Comparison of ENCODE assay signal across 29 cellular contexts in genomic region chr5:56463944-56464571, GRCh38.
"Had no signal": no experiment of that assay in that cellular context is flagged by ENCODE, and none has a peak within 500 bp of the region (broad histone marks: within the 10 kb centered on the region; RNA-seq: fewer than 3 reads in every experiment).

No MANE protein-coding gene starts in this region.

- H3K4me3 ChIP-seq: heart right ventricle, psoas muscle, smooth muscle cell, stomach, tibial artery had no signal

- H3K4me2 ChIP-seq: smooth muscle cell had no signal

- H3K27me3 Mint-ChIP-seq: activated CD8-positive, alpha-beta T cell treated with anti-CD3 and anti-CD28 coated beads for 36 hours; activated naive CD4-positive, alpha-beta T cell treated with anti-CD3 and anti-CD28 coated beads, Interleukin-2, amount 50 U/mL, for 24 hours; activated naive CD8-positive, alpha-beta T cell treated with anti-CD3 and anti-CD28 coated beads, Interleukin-2, amount 50 U/mL, for 24 hours; activated T-helper 17 cell treated with anti-CD3 and anti-CD28 coated beads, Interleukin-2, amount 50 U/mL, for 72 hours; stimulated activated naive B cell treated with anti-CD40 and anti-IgM and Interleukin-4, amounts not matched to agents 10 μg/mL and 1 μg/mL and 100 μg/mL, for 72 hours had no signal

- DNase-seq: activated CD4-positive, alpha-beta T cell treated with anti-CD3 and anti-CD28 coated beads for 1 hour; activated CD4-positive, alpha-beta T cell treated with anti-CD3 and anti-CD28 coated beads, Interleukin-2, amount 50 U/mL, for 1 hour; activated CD8-positive, alpha-beta T cell treated with anti-CD3 and anti-CD28 coated beads for 36 hours; activated naive CD8-positive, alpha-beta T cell treated with anti-CD3 and anti-CD28 coated beads, Interleukin-2, amount 50 U/mL, for 24 hours; activated T-cell treated with anti-CD3 and anti-CD28 coated beads, Interleukin-2, amount 50 U/mL, for 4 hours; amygdala; caudate nucleus; endodermal cell; foreskin fibroblast; heart right ventricle; left ventricle myocardium superior; mammary epithelial cell; naive thymus-derived CD4-positive, alpha-beta T cell; occipital lobe; psoas muscle; stimulated activated CD4-positive, alpha-beta T cell treated with anti-CD3 and anti-CD28 coated beads, Interleukin-1b, Interleukin-23, amount 100 ng/mL, for 48 hours; stimulated activated CD4-positive, alpha-beta T cell treated with anti-CD3 and anti-CD28 coated beads, Interleukin-4, amount 100 ng/mL, for 4 hours; stimulated activated CD8-positive, alpha-beta memory T cell treated with anti-CD3 and anti-CD28 coated beads, Interleukin-4, amount 100 ng/mL, for 48 hours; stimulated activated naive B cell treated with anti-CD40 and anti-IgM and Interleukin-4, amounts not matched to agents 10 μg/mL and 1 μg/mL and 100 μg/mL, for 72 hours; stomach; T1000; tibial artery; WERI-Rb-1 had no signal

- H3K4me1 Mint-ChIP-seq: activated T-helper 17 cell treated with anti-CD3 and anti-CD28 coated beads, Interleukin-2, amount 50 U/mL, for 72 hours had no signal

- H3K27me3 ChIP-seq: heart right ventricle, stomach, tibial artery had no signal

- H3K9me3 Mint-ChIP-seq: activated CD8-positive, alpha-beta T cell treated with anti-CD3 and anti-CD28 coated beads for 36 hours; activated naive CD4-positive, alpha-beta T cell treated with anti-CD3 and anti-CD28 coated beads, Interleukin-2, amount 50 U/mL, for 24 hours; activated naive CD8-positive, alpha-beta T cell treated with anti-CD3 and anti-CD28 coated beads, Interleukin-2, amount 50 U/mL, for 24 hours; activated T-cell treated with anti-CD3 and anti-CD28 coated beads, Interleukin-2, amount 50 U/mL, for 4 hours; activated T-helper 17 cell treated with anti-CD3 and anti-CD28 coated beads, Interleukin-2, amount 50 U/mL, for 72 hours; endodermal cell; naive thymus-derived CD4-positive, alpha-beta T cell; neural crest cell; stimulated activated naive B cell treated with anti-CD40 and anti-IgM and Interleukin-4, amounts not matched to agents 10 μg/mL and 1 μg/mL and 100 μg/mL, for 72 hours; T-helper 1 cell treated with Interleukin-12 subunit alpha and Interleukin-12 subunit beta and Interleukin-4 antibody, amounts not matched to agents 30 μg/mL and 1 μg/mL, for 36 hours had no signal

- H3K9ac ChIP-seq: parathyroid adenoma had no signal

- H3K4me3 Mint-ChIP-seq: activated CD8-positive, alpha-beta T cell treated with anti-CD3 and anti-CD28 coated beads for 36 hours; activated naive CD4-positive, alpha-beta T cell treated with anti-CD3 and anti-CD28 coated beads, Interleukin-2, amount 50 U/mL, for 24 hours; activated naive CD8-positive, alpha-beta T cell treated with anti-CD3 and anti-CD28 coated beads, Interleukin-2, amount 50 U/mL, for 24 hours; activated T-cell treated with anti-CD3 and anti-CD28 coated beads, Interleukin-2, amount 50 U/mL, for 4 hours; activated T-helper 17 cell treated with anti-CD3 and anti-CD28 coated beads, Interleukin-2, amount 50 U/mL, for 72 hours; endodermal cell; naive thymus-derived CD4-positive, alpha-beta T cell; neural crest cell; stimulated activated naive B cell treated with anti-CD40 and anti-IgM and Interleukin-4, amounts not matched to agents 10 μg/mL and 1 μg/mL and 100 μg/mL, for 72 hours; T-helper 1 cell treated with Interleukin-12 subunit alpha and Interleukin-12 subunit beta and Interleukin-4 antibody, amounts not matched to agents 30 μg/mL and 1 μg/mL, for 36 hours had no signal

- H3K36me3 ChIP-seq: heart right ventricle, stomach, tibial artery, WERI-Rb-1 had no signal

- H3K27ac ChIP-seq: parathyroid adenoma, psoas muscle, tibial artery, WERI-Rb-1 had no signal

- H3K27ac Mint-ChIP-seq: activated CD8-positive, alpha-beta T cell treated with anti-CD3 and anti-CD28 coated beads for 36 hours; activated naive CD4-positive, alpha-beta T cell treated with anti-CD3 and anti-CD28 coated beads, Interleukin-2, amount 50 U/mL, for 24 hours; activated naive CD8-positive, alpha-beta T cell treated with anti-CD3 and anti-CD28 coated beads, Interleukin-2, amount 50 U/mL, for 24 hours; activated T-helper 17 cell treated with anti-CD3 and anti-CD28 coated beads, Interleukin-2, amount 50 U/mL, for 72 hours; endodermal cell; naive thymus-derived CD4-positive, alpha-beta T cell; stimulated activated naive B cell treated with anti-CD40 and anti-IgM and Interleukin-4, amounts not matched to agents 10 μg/mL and 1 μg/mL and 100 μg/mL, for 72 hours; T-helper 1 cell treated with Interleukin-12 subunit alpha and Interleukin-12 subunit beta and Interleukin-4 antibody, amounts not matched to agents 30 μg/mL and 1 μg/mL, for 36 hours had no signal

- ATAC-seq: activated CD8-positive, alpha-beta T cell treated with anti-CD3 and anti-CD28 coated beads for 36 hours; activated naive CD8-positive, alpha-beta T cell treated with anti-CD3 and anti-CD28 coated beads, Interleukin-2, amount 50 U/mL, for 24 hours; activated T-cell treated with anti-CD3 and anti-CD28 coated beads, Interleukin-2, amount 50 U/mL, for 4 hours; activated T-helper 17 cell treated with anti-CD3 and anti-CD28 coated beads, Interleukin-2, amount 50 U/mL, for 72 hours; left ventricle myocardium superior; psoas muscle; stimulated activated naive B cell treated with anti-CD40 and anti-IgM and Interleukin-4, amounts not matched to agents 10 μg/mL and 1 μg/mL and 100 μg/mL, for 72 hours had no signal

- H3K9me3 ChIP-seq: heart right ventricle, psoas muscle, stomach, tibial artery had no signal

- H3K4me1 ChIP-seq: parathyroid adenoma, psoas muscle had no signal
